ENCODE assay signal across 1 cellular context in genomic region chr18:70256184-70256583, GRCh38.
TF ChIP-seq lines count a peak whose summit lies in the region.

No MANE protein-coding gene starts in this region.

TF ChIP-seq in H1, 55 proteins besides CTCF, POLR2A, EP300 and RAD21 (continued from another document):
- no peak for TF ChIP-seq ASH2L (IDR thresholded peaks at IDR 0.05; ENCODE audit: low read length)
- TF ChIP-seq GTF2F1 (IDR thresholded peaks at IDR 0.05; ENCODE audit: borderline replicate concordance, low read depth, low read length) = no peak
- no peak for TF ChIP-seq CBX8 (IDR thresholded peaks at IDR 0.05; ENCODE audit: borderline replicate concordance, low read depth, low read length)
- TF ChIP-seq EGR1 (IDR thresholded peaks at IDR 0.05; ENCODE audit: borderline replicate concordance, low read depth, low read length) = no peak
- TF ChIP-seq SIRT6 (IDR thresholded peaks at IDR 0.05; ENCODE audit: low read length) = no peak
- TF ChIP-seq ZNF274 (IDR thresholded peaks at IDR 0.05; ENCODE audit: borderline replicate concordance, extremely low read depth, low read length) = no peak
- TF ChIP-seq POLR2AphosphoS5 (IDR thresholded peaks at IDR 0.05; ENCODE audit: low read depth, low read length) = no peak
- no peak for TF ChIP-seq SIX5 (IDR thresholded peaks at IDR 0.05; ENCODE audit: low read depth, low read length)
- TF ChIP-seq BACH1 (IDR thresholded peaks at IDR 0.05; ENCODE audit: low read length) = no peak
- TF ChIP-seq RNF2 (IDR thresholded peaks at IDR 0.05; ENCODE audit: borderline replicate concordance, low read depth, low read length, missing control alignments, poor library complexity, severe bottlenecking) = no peak
